ENCODE assay signal across 8 cellular contexts in genomic region chr19:16185123-16185924, GRCh38. TPM values are rescaled to one million over a fixed set of nuclear protein-coding genes. Genes with fewer than 3 reads are reported as not detected.
DNase-seq lines count a peak whose midpoint lies in the region; ATAC-seq and TF ChIP-seq lines count a peak whose summit lies in the region.

FAM32A (plus strand) TSS chr19:16185410; CDS start chr19:16185443, 33 bp downstream.

- H3K4me3 ChIP-seq in PC-3 (ENCODE audit: low read length) (peak within 1 kb of the TSS; percentile 89), mucosa of descending colon (peak within 1 kb of the TSS; percentile 88)

- peaks cover 16% of the 10 kb centered on the region for H3K36me3 ChIP-seq in PC-3 (ENCODE audit: low read depth, low read length)
- H3K36me3 ChIP-seq in mucosa of descending colon (ENCODE audit: low read depth): no peaks in the 10 kb centered on the region

- peaks cover 30% of the 10 kb centered on the region for H3K79me2 ChIP-seq in PC-3 (ENCODE audit: low read length)

- no peaks in the 10 kb centered on the region for H4K20me1 ChIP-seq in PC-3 (ENCODE audit: low read length)

- TSS peak; percentile 52 for BruUV-seq in PC-3 (replicated peaks; lab: Mats Ljungman, UMichigan)

- POLR2A ChIA-PET in PC-3 (lab: Charles Lee; ENCODE audit: unreplicated experiment): interaction anchor here (0.5 to 1.2 kb wide), 8 partner anchors 11 to 1015 kb away, joined by 3 to 13 read pairs (median 4); no protein-coding TSS in a partner anchor

- no peak for TF ChIP-seq RAD21 in Ishikawa (IDR thresholded peaks at IDR 0.05; ENCODE audit: low read depth)

- ATAC-seq in GM21576 (IDR thresholded peaks at IDR 0.05; ENCODE audit: unreplicated experiment): peak; percentile 91
- peak; percentile 86 for ATAC-seq in PC-3
- peak; percentile 99 for ATAC-seq in mucosa of descending colon

- H3K4me2 ChIP-seq in PC-3 (ENCODE audit: low read length): peak within 1 kb of the TSS; percentile 96

- H3K9ac ChIP-seq in PC-3 (ENCODE audit: low read length): peak within 1 kb of the TSS; percentile 89

- H3K27ac ChIP-seq in PC-3 (ENCODE audit: low read length) (peak within 1 kb of the TSS; percentile 12; the same call in 1 of the 2 replicates), epithelial cell of prostate (peak within 1 kb of the TSS; percentile 29)

- no peak for TF ChIP-seq EP300 in Ishikawa (IDR thresholded peaks at IDR 0.05; ENCODE audit: borderline replicate concordance)

- TF ChIP-seq CTCF in PC-3 (conservative IDR thresholded peaks at IDR 0.05; ENCODE audit: low read depth, low read length): no peak; the same call in 1 of the 2 replicates
- TF ChIP-seq CTCF in mucosa of descending colon (IDR thresholded peaks at IDR 0.05): peak; percentile 34

- peak within 1 kb of the TSS; percentile 76 for H2AFZ ChIP-seq in PC-3 (ENCODE audit: low read length)

- H3K9me3 ChIP-seq in PC-3 (ENCODE audit: low read length): no peaks in the 10 kb centered on the region
- no peaks in the 10 kb centered on the region for H3K9me3 ChIP-seq in mucosa of descending colon

- H3K4me1 ChIP-seq in PC-3 (ENCODE audit: insufficient read depth, low read length) (peaks cover 17% of the 10 kb centered on the region), mucosa of descending colon (ENCODE audit: low read depth) (peaks cover 11% of the 10 kb centered on the region)

- CTCF ChIA-PET in PC-3 (lab: Charles Lee): interaction anchor here (0.6 to 1.6 kb wide), 7 partner anchors 12 to 159 kb away, joined by 3 to 11 read pairs (median 5); partner anchors contain the start of gene AP1M1

- no peaks in the 10 kb centered on the region for H3F3A ChIP-seq in PC-3 (ENCODE audit: low read length, unreplicated experiment)

- H3K27me3 ChIP-seq in PC-3 (ENCODE audit: low read length): no peaks in the 10 kb centered on the region

- DNase-seq in DMS153 (lab: John Stamatoyannopoulos, UW) (peak; percentile 98), PC-3 (peak; percentile 99), activated T-cell treated with anti-CD3 and anti-CD28 coated beads for 48 hours (ENCODE audit: low read depth) (peak; percentile 98), epithelial cell of prostate (ENCODE audit: low read depth, low spot score) (peak; percentile 95), mucosa of descending colon (peak; percentile 99)
- DNase-seq in stimulated activated CD8-positive, alpha-beta memory T cell treated with anti-CD3 and anti-CD28 coated beads, Interleukin-4, amount 100 ng/mL, for 24 hours (ENCODE audit: low read depth): peak; percentile 98

- intact Hi-C loops in PC-3 (cut with micrococcal nuclease) (loop anchor here (1.0 kb wide), 3 partner anchors 74 to 144 kb away; partner anchors contain the start of gene RAB8A), mucosa of descending colon (cut with DNase I, micrococcal nuclease) (loop anchor here (5.0 to 10.0 kb wide), 3 partner anchors 143 to 561 kb away; no protein-coding TSS in a partner anchor)

- H3K9me2 ChIP-seq in PC-3 (replicated peaks; ENCODE audit: low read length): no peaks in the 10 kb centered on the region

TF ChIP-seq in Ishikawa, 13 proteins besides CTCF, POLR2A, EP300 and RAD21:
- TF ChIP-seq MAX (IDR thresholded peaks at IDR 0.05) (peak; percentile 65; the same call in 1 of the 2 replicates), TCF12 (IDR thresholded peaks at IDR 0.05; ENCODE audit: low read depth) (peak; percentile 57), TAF1 (IDR thresholded peaks at IDR 0.05; ENCODE audit: low read depth) (peak; percentile 77), FOXM1 (IDR thresholded peaks at IDR 0.05; ENCODE audit: borderline replicate concordance, low read depth) (no peak), NFIC (IDR thresholded peaks at IDR 0.05) (no peak; the same call in 1 of the 2 replicates), USF1 (IDR thresholded peaks at IDR 0.05) (no peak), REST (IDR thresholded peaks at IDR 0.05; ENCODE audit: low read depth) (no peak), CEBPB (IDR thresholded peaks at IDR 0.05) (no peak), TEAD4 (IDR thresholded peaks at IDR 0.05) (no peak), CREB1 (IDR thresholded peaks at IDR 0.05; ENCODE audit: low read depth) (no peak), YY1 (IDR thresholded peaks at IDR 0.05; ENCODE audit: low read depth) (peak; percentile 94), ZBTB7A (IDR thresholded peaks at IDR 0.05; ENCODE audit: low read depth) (no peak), EGR1 (IDR thresholded peaks at IDR 0.05) (peak; percentile 52; the same call in 1 of the 2 replicates)

RNA-seq across cellular contexts. Expression of gene FAM32A, which starts in this region (rescaled TPM):
- total RNA-seq in PC-3 (2014; rRNA removed): 141 and 165 TPM in 2 replicates
- 10 to 100 TPM; 77.1 to 88.3 (median 77.8) TPM for total RNA-seq in mucosa of descending colon

Comparison
In these comparisons a context has a peak if more than half of its experiments do, and no peak if none do; other contexts are left out.
1. Peak in every context shown above with its lines: DNase-seq, ATAC-seq, H3K4me3 ChIP-seq and H3K27ac ChIP-seq.